In genomic region chrX:12567857-12568256, GRCh38 we compare ENCODE assay signal across 8 cellular contexts.
DNase-seq lines count a peak whose midpoint lies in the region; ATAC-seq and TF ChIP-seq lines count a peak whose summit lies in the region.

No MANE protein-coding gene starts in this region.

- no peak for ATAC-seq in HG03097 (IDR thresholded peaks at IDR 0.05; ENCODE audit: low FRiP score, unreplicated experiment)

- peak; percentile 52 for TF ChIP-seq CTCF in GM12864 (IDR thresholded peaks at IDR 0.05; ENCODE audit: low read depth, low read length, missing control alignments)
- peak; percentile 60 for TF ChIP-seq CTCF in PC-9 (conservative IDR thresholded peaks at IDR 0.05)
- TF ChIP-seq CTCF in fibroblast of pulmonary artery (IDR thresholded peaks at IDR 0.05; ENCODE audit: low read length, missing control alignments): peak; percentile 68

- no peaks in the 10 kb centered on the region for H3K4me1 ChIP-seq in PC-9 (replicated peaks; ENCODE audit: insufficient read depth)

- H3K9me2 ChIP-seq in PC-9 (ENCODE audit: insufficient read depth): no peaks in the 10 kb centered on the region

- no peak overlapping the region for H3K4me3 ChIP-seq in GM12864 (ENCODE audit: low read depth, low read length)
- H3K4me3 ChIP-seq in PC-9: no peak overlapping the region
- no peak overlapping the region for H3K4me3 ChIP-seq in fibroblast of pulmonary artery (replicated peaks; ENCODE audit: low read depth, low read length)

- H3K27ac ChIP-seq in PC-9: no peak overlapping the region

- POLR2A ChIA-PET in PC-9 (lab: Charles Lee; ENCODE audit: unreplicated experiment): no interaction called here

- peak; percentile 32 for DNase-seq in A172 (ENCODE audit: low spot score)
- no peak for DNase-seq in GM12864 (ENCODE audit: low read depth)
- no peak for DNase-seq in PC-9
- peak; percentile 35 for DNase-seq in fibroblast of pulmonary artery (ENCODE audit: low read depth)
- no peak for DNase-seq in NCI-H1105 (lab: John Stamatoyannopoulos, UW)
- DNase-seq in NCI-H2107 treated with DMSO at 0.1 percent for 48 hours (lab: John Stamatoyannopoulos, UW; ENCODE audit: unreplicated experiment): no peak
- DNase-seq in LoVo (ENCODE audit: low spot score): no peak

- H2AFZ ChIP-seq in PC-9: no peak overlapping the region

- no peaks in the 10 kb centered on the region for H3F3A ChIP-seq in PC-9 (ENCODE audit: insufficient read depth, low read depth)

- no peaks in the 10 kb centered on the region for H3K79me2 ChIP-seq in PC-9 (ENCODE audit: low read depth)

- no peak overlapping the region for H3K4me2 ChIP-seq in PC-9

- CTCF ChIA-PET in PC-9 (lab: Charles Lee): no interaction called here

- H3K36me3 ChIP-seq in PC-9 (ENCODE audit: low read depth): no peaks in the 10 kb centered on the region

- H4K20me1 ChIP-seq in PC-9 (ENCODE audit: insufficient read depth): no peaks in the 10 kb centered on the region

- H3K27me3 ChIP-seq in PC-9 (ENCODE audit: insufficient read depth, low read depth): no peaks in the 10 kb centered on the region

- intact Hi-C loops in PC-9 (cut with micrococcal nuclease; ENCODE audit: unreplicated experiment): loop anchor here (10.0 kb wide), 1 partner anchor 137 kb away; no protein-coding TSS in a partner anchor

- BruUV-seq in PC-9 (replicated peaks; lab: Mats Ljungman, UMichigan): no TSS peak

- no peaks in the 10 kb centered on the region for H3K9me3 ChIP-seq in PC-9 (ENCODE audit: insufficient read depth, low read depth)

Comparison
In these comparisons a context has a peak if more than half of its experiments do, and no peak if none do; other contexts are left out.
1. DNase-seq: peak in A172 (single experiment) and fibroblast of pulmonary artery (single experiment); none in GM12864 (single experiment), PC-9 (0 of 2), NCI-H1105 (single experiment), NCI-H2107 treated with DMSO at 0.1 percent for 48 hours (single experiment) and LoVo (single experiment).
2. Peak in every context shown above with its lines, with median percentiles within 50 percentile points of each other: CTCF ChIP-seq.